8 cellular contexts compared by ENCODE assay signal in genomic region chr2:188512456-188512855, GRCh38.
DNase-seq lines count a peak whose midpoint lies in the region; ATAC-seq and TF ChIP-seq lines count a peak whose summit lies in the region.

No MANE protein-coding gene starts in this region.

- H4K20me1 ChIP-seq in Karpas-422 (ENCODE audit: insufficient read depth, low read depth, low read length) = no peaks in the 10 kb centered on the region

- H3K27ac ChIP-seq in ACC112 (ENCODE audit: low read depth, low read length) = no peak overlapping the region
- no peak overlapping the region for H3K27ac ChIP-seq in Karpas-422 (ENCODE audit: low read length)
- H3K27ac ChIP-seq in RWPE2 (ENCODE audit: poor library complexity, severe bottlenecking) = no peak overlapping the region

- H3K9me3 ChIP-seq in Karpas-422 (ENCODE audit: low read length) = no peaks in the 10 kb centered on the region
- no peaks in the 10 kb centered on the region for H3K9me3 ChIP-seq in RWPE2 (ENCODE audit: severe bottlenecking)

- ATAC-seq in GM18858 (IDR thresholded peaks at IDR 0.05; ENCODE audit: unreplicated experiment) (peak; percentile 62), RWPE2 (ENCODE audit: low read depth) (peak; percentile 61; the same call in 2 of the 3 replicates), HG03135 (IDR thresholded peaks at IDR 0.05; ENCODE audit: unreplicated experiment) (no peak)

- no peaks in the 10 kb centered on the region for H3K36me3 ChIP-seq in ACC112 (ENCODE audit: insufficient read depth, low read length)
- H3K36me3 ChIP-seq in Karpas-422 (ENCODE audit: insufficient read depth, low read length) = no peaks in the 10 kb centered on the region
- no peaks in the 10 kb centered on the region for H3K36me3 ChIP-seq in RWPE2 (ENCODE audit: low read depth)

- H3K27me3 ChIP-seq in ACC112 (ENCODE audit: insufficient read depth, low read length) = no peaks in the 10 kb centered on the region
- H3K27me3 ChIP-seq in Karpas-422 (ENCODE audit: low read length) = no peaks in the 10 kb centered on the region
- no peaks in the 10 kb centered on the region for H3K27me3 ChIP-seq in RWPE2 (ENCODE audit: insufficient read depth, poor library complexity, severe bottlenecking)

- no peaks in the 10 kb centered on the region for H3K79me2 ChIP-seq in ACC112 (ENCODE audit: control insufficient read depth, insufficient read depth, low read length, unreplicated experiment)
- H3K79me2 ChIP-seq in Karpas-422 (ENCODE audit: low read length) = no peaks in the 10 kb centered on the region

- no peak overlapping the region for H3K4me2 ChIP-seq in Karpas-422 (ENCODE audit: low read depth, low read length, poor library complexity, severe bottlenecking)

- no peaks in the 10 kb centered on the region for H3K9me2 ChIP-seq in Karpas-422 (replicated peaks; ENCODE audit: insufficient read depth, low read length)

- DNase-seq in Karpas-422 = peak; percentile 76
- no peak for DNase-seq in RWPE2 (ENCODE audit: low spot score)
- DNase-seq in fibroblast of the conjunctiva (ENCODE audit: low read depth) = peak; percentile 55
- DNase-seq in stromal cell of bone marrow (ENCODE audit: low read depth) = peak; percentile 55
- DNase-seq in iPS-NIHi7 (ENCODE audit: extremely low spot score) = no peak

- no peak overlapping the region for H3K9ac ChIP-seq in Karpas-422 (ENCODE audit: low read length)

- H3K4me3 ChIP-seq in ACC112 (ENCODE audit: low read depth, low read length) = peak overlapping the region; percentile 21; the same call in 1 of the 2 replicates
- H3K4me3 ChIP-seq in Karpas-422 (ENCODE audit: low read length) = no peak overlapping the region
- H3K4me3 ChIP-seq in RWPE2 (ENCODE audit: severe bottlenecking) = no peak overlapping the region

- H3K4me1 ChIP-seq in ACC112 (ENCODE audit: control insufficient read depth, insufficient read depth, low read length, unreplicated experiment) (no peaks in the 10 kb centered on the region), Karpas-422 (ENCODE audit: low read length) (no peaks in the 10 kb centered on the region), RWPE2 (ENCODE audit: insufficient read depth, poor library complexity, severe bottlenecking) (no peaks in the 10 kb centered on the region)

- peak; percentile 75 for TF ChIP-seq CTCF in RWPE2 (IDR thresholded peaks at IDR 0.05; ENCODE audit: poor library complexity, severe bottlenecking)

- H2AFZ ChIP-seq in ACC112 (ENCODE audit: low read length, unreplicated experiment) = peak overlapping the region; percentile 59
- no peak overlapping the region for H2AFZ ChIP-seq in Karpas-422 (ENCODE audit: low read length)

Comparison
In these comparisons a context has a peak if more than half of its experiments do, and no peak if none do; other contexts are left out.
1. DNase-seq: peak in Karpas-422 (single experiment), fibroblast of the conjunctiva (single experiment) and stromal cell of bone marrow (single experiment); none in RWPE2 (single experiment) and iPS-NIHi7 (single experiment).